ENCODE assay signal across 7 cellular contexts in the genomic region with DNA sequence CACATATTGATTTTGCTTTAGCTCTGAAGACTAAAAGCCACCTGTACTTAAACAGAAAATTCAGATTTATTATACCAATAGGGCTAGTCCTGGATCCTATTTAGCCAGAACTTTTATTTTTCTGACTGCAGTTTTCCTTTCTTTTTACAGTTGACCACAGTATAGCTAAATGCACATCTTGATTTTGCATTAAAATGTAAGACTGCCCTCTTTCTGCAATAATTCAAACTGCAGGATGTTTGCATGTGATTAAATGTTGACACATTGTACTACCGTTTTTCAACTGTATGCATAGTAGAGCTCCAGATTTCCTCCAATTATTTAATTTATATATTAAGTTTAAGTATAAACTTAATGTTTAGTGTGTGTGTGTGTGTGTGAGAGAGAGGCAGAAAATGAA.
DNase-seq lines count a peak whose midpoint lies in the region; ATAC-seq lines count a peak whose summit lies in the region.

No MANE protein-coding gene starts in this region.

- intact Hi-C loops in sciatic nerve (cut with DNase I): no loop called here

- ATAC-seq in esophagus mucosa: peak; percentile 52
- no peak for ATAC-seq in sciatic nerve

- DNase-seq in H4 (ENCODE audit: low spot score) (peak; percentile 46), NCI-H82 treated with DMSO at 0.1 percent for 48 hours (lab: John Stamatoyannopoulos, UW; ENCODE audit: unreplicated experiment) (peak; percentile 16), non-pigmented ciliary epithelial cell (ENCODE audit: low read depth) (peak; percentile 22), sciatic nerve (ENCODE audit: low spot score) (no peak), NCI-H1048 (lab: John Stamatoyannopoulos, UW) (no peak), NCI-H1417 treated with DMSO at 0.1 percent for 48 hours (lab: John Stamatoyannopoulos, UW) (no peak)

Comparison
In these comparisons a context has a peak if more than half of its experiments do, and no peak if none do; other contexts are left out.
1. DNase-seq: peak in H4 (single experiment), NCI-H82 treated with DMSO at 0.1 percent for 48 hours (single experiment) and non-pigmented ciliary epithelial cell (single experiment); none in sciatic nerve (single experiment), NCI-H1048 (single experiment) and NCI-H1417 treated with DMSO at 0.1 percent for 48 hours (single experiment).